17 cellular contexts compared by ENCODE assay signal in genomic region chr4:170522427-170522970, GRCh38.
DNase-seq lines count a peak whose midpoint lies in the region; ATAC-seq, FAIRE-seq and TF ChIP-seq lines count a peak whose summit lies in the region.
"Had no signal": no experiment of that assay in that cellular context is flagged by ENCODE, and none has a peak within 500 bp of the region (broad histone marks: within the 10 kb centered on the region; RNA-seq: fewer than 3 reads in every experiment).

No MANE protein-coding gene starts in this region.

- no peak overlapping the region for H3K4me2 ChIP-seq in IMR-90 (ENCODE audit: low read depth, low read length)
- no peak overlapping the region for H3K4me2 ChIP-seq in H1 (ENCODE audit: insufficient read depth in 1 of 2, low read depth in 2 of 2, low read length in 2 of 2)
- H3K4me2 ChIP-seq: BLaER1 had no signal

- H3K18ac ChIP-seq in IMR-90 (ENCODE audit: low read depth, low read length), result no peak overlapping the region
- H3K18ac ChIP-seq in H1 (ENCODE audit: extremely low read depth, low read length), result no peak overlapping the region

- POLR2A ChIA-PET in IMR-90 (lab: Charles Lee; ENCODE audit: unreplicated experiment) (no interaction called here), H1 (lab: Charles Lee; ENCODE audit: partially characterized antibody) (no interaction called here)

- H2AFZ ChIP-seq in IMR-90 (replicated peaks; ENCODE audit: low read length, poor library complexity), result no peak overlapping the region
- no peak overlapping the region for H2AFZ ChIP-seq in H1 (ENCODE audit: low read length)
- H2AFZ ChIP-seq: GM23248 had no signal

- H4K91ac ChIP-seq in IMR-90 (ENCODE audit: insufficient read depth, low read depth, low read length) (no peak overlapping the region), H1 (replicated peaks; ENCODE audit: insufficient read length, low read length) (no peak overlapping the region)

- H2BK20ac ChIP-seq in IMR-90 (ENCODE audit: low read depth, low read length) (no peak overlapping the region), H1 (ENCODE audit: low read length) (no peak overlapping the region)

- no peak overlapping the region for H2BK15ac ChIP-seq in IMR-90 (ENCODE audit: low read depth, low read length)
- H2BK15ac ChIP-seq in H1 (ENCODE audit: low read length), result no peak overlapping the region

- H3K14ac ChIP-seq in IMR-90 (replicated peaks; ENCODE audit: low read depth, low read length) (no peak overlapping the region), H1 (ENCODE audit: insufficient read length) (no peak overlapping the region)

- H3K36me3 ChIP-seq in IMR-90 (ENCODE audit: control insufficient read depth, insufficient read depth, low read length), result no peaks in the 10 kb centered on the region
- no peaks in the 10 kb centered on the region for H3K36me3 ChIP-seq in H1 (ENCODE audit: control insufficient read depth in 2 of 4, insufficient read depth in 4 of 4, low read length in 3 of 4)
- no peaks in the 10 kb centered on the region for H3K36me3 ChIP-seq in thyroid gland
- H3K36me3 ChIP-seq: BLaER1 had no signal

- H3K9me3 ChIP-seq in IMR-90 (ENCODE audit: control insufficient read depth, insufficient read depth, low read length), result peaks cover 2% of the 10 kb centered on the region; the same call in 1 of the 2 replicates
- H3K9me3 ChIP-seq in H1 (ENCODE audit: insufficient read depth in 2 of 2, low read depth in 1 of 2, low read length in 1 of 2), result peaks cover 0 to 5% of the 10 kb centered on the region in 2 experiments; a peak in 1 of 4 replicates
- H3K9me3 ChIP-seq in thyroid gland, result no peaks in the 10 kb centered on the region
- H3K9me3 ChIP-seq: BLaER1 had no signal

- H4K8ac ChIP-seq in IMR-90 (ENCODE audit: low read depth in 2 of 2, low read length in 2 of 2), result no peak overlapping the region
- H4K8ac ChIP-seq in H1 (ENCODE audit: extremely low read depth, insufficient read depth, low read length), result no peak overlapping the region

- H3K27ac ChIP-seq in IMR-90 (ENCODE audit: insufficient read depth, low read length) (no peak overlapping the region), H1 (ENCODE audit: low read depth, low read length) (no peak overlapping the region), thyroid gland (no peak overlapping the region)
- H3K27ac ChIP-seq: BLaER1, GM23248 had no signal

- no peaks in the 10 kb centered on the region for H3K79me1 ChIP-seq in IMR-90 (ENCODE audit: low read depth in 1 of 2, low read length in 2 of 2)
- no peaks in the 10 kb centered on the region for H3K79me1 ChIP-seq in H1 (ENCODE audit: low read depth, low read length)

- intact Hi-C loops in Right ventricle myocardium inferior (cut with DNase I), result no loop called here
- intact Hi-C loops in cardiac septum (cut with DNase I), result no loop called here
- intact Hi-C loops in IMR-90 (cut with micrococcal nuclease), result no loop called here
- intact Hi-C loops in left ventricle myocardium superior (cut with micrococcal nuclease), result no loop called here
- intact Hi-C loops in thyroid gland (cut with DNase I), result no loop called here

- H3K9ac ChIP-seq in IMR-90 (ENCODE audit: low read depth, low read length) (no peak overlapping the region), H1 (replicated peaks in 1 of 4; ENCODE audit: extremely low read depth in 1 of 4, low read depth in 3 of 4, low read length in 3 of 4) (no peak overlapping the region)
- H3K9ac ChIP-seq: BLaER1, GM23248 had no signal

- FAIRE-seq in H1 (lab: Jason Lieb, UNC), result no peak
- FAIRE-seq: H54, HTR-8/SVneo had no signal

- H4K5ac ChIP-seq in IMR-90 (ENCODE audit: low read depth, low read length) (no peak overlapping the region), H1 (ENCODE audit: insufficient read length, low read depth, low read length) (no peak overlapping the region)

- H2AK5ac ChIP-seq in IMR-90 (ENCODE audit: low read depth, low read length) (no peak overlapping the region), H1 (ENCODE audit: low read depth, low read length) (no peak overlapping the region)

- no peaks in the 10 kb centered on the region for H3K23me2 ChIP-seq in H1 (ENCODE audit: low read depth, low read length)

- TF ChIP-seq CTCF in IMR-90 (conservative IDR thresholded peaks at IDR 0.05; ENCODE audit: low read depth, low read length) (no peak), H1 (IDR thresholded peaks at IDR 0.05; ENCODE audit: control extremely low read depth in 1 of 3, insufficient read depth in 1 of 3, low read depth in 1 of 3, low read length in 3 of 3) (no peak), thyroid gland (IDR thresholded peaks at IDR 0.05) (no peak)

- H4K20me1 ChIP-seq in IMR-90 (ENCODE audit: insufficient read depth, low read length) (no peaks in the 10 kb centered on the region), H1 (replicated peaks in 1 of 2; ENCODE audit: control insufficient read depth in 1 of 2, insufficient read depth in 2 of 2, low read length in 2 of 2) (no peaks in the 10 kb centered on the region)
- H4K20me1 ChIP-seq: BLaER1 had no signal

- TF ChIP-seq EP300 in H1 (IDR thresholded peaks at IDR 0.05; ENCODE audit: borderline replicate concordance in 1 of 2, low read depth in 2 of 2, low read length in 2 of 2), result no peak

- no peak for DNase-seq in Right ventricle myocardium inferior (ENCODE audit: missing footprints)
- no peak for DNase-seq in cardiac septum (ENCODE audit: low spot score)
- DNase-seq in IMR-90, result no peak
- no peak for DNase-seq in H1 (ENCODE audit: low read depth in 1 of 2, low spot score in 2 of 2)
- peak; percentile 27 for DNase-seq in left ventricle myocardium superior
- DNase-seq in retina, result no peak
- no peak for DNase-seq in thyroid gland
- DNase-seq: 8988T; Calu3; CD8-positive, alpha-beta T cell; DMS79 treated with DMSO at 0.1 percent for 48 hours; GF-D8; GM23248; HCEC 1CT had no signal

- H3K9me1 ChIP-seq in IMR-90 (ENCODE audit: insufficient read depth, low read length), result no peaks in the 10 kb centered on the region

- no peak overlapping the region for H3K56ac ChIP-seq in IMR-90 (ENCODE audit: extremely low read depth, insufficient read depth, low read length)
- no peak overlapping the region for H3K56ac ChIP-seq in H1 (replicated peaks; ENCODE audit: insufficient read length, low read depth, low read length)

- no peak for TF ChIP-seq POLR2A in IMR-90 (IDR thresholded peaks at IDR 0.05; ENCODE audit: low read depth, low read length)
- TF ChIP-seq POLR2A in H1 (IDR thresholded peaks at IDR 0.05; ENCODE audit: control extremely low read depth in 1 of 2, low read depth in 2 of 2, low read length in 2 of 2), result no peak
- no peak for TF ChIP-seq POLR2A in thyroid gland (IDR thresholded peaks at IDR 0.05)

- CTCF ChIA-PET in IMR-90 (lab: Yijun Ruan, JAX), result no interaction called here
- CTCF ChIA-PET in H1 (lab: Charles Lee; ENCODE audit: partially characterized antibody), result no interaction called here

- TF ChIP-seq RAD21 in IMR-90 (IDR thresholded peaks at IDR 0.05; ENCODE audit: low read length) (no peak), H1 (IDR thresholded peaks at IDR 0.05 in 1 of 2, conservative IDR thresholded peaks at IDR 0.05 in 1 of 2; ENCODE audit: low read depth in 2 of 2, low read length in 2 of 2) (no peak)

- dilution Hi-C loops in IMR-90 (cut with HindIII; ENCODE audit: low sequenced_read_pairs, unreplicated experiment), result no loop called here

- BruUV-seq in IMR-90 (replicated peaks; lab: Mats Ljungman, UMichigan), result no TSS peak

- H2BK12ac ChIP-seq in H1 (ENCODE audit: low read depth, low read length), result no peak overlapping the region

- H2BK120ac ChIP-seq in IMR-90 (ENCODE audit: low read depth, low read length), result no peak overlapping the region
- H2BK120ac ChIP-seq in H1 (replicated peaks; ENCODE audit: low read depth, low read length), result no peak overlapping the region

- H3K4me3 ChIP-seq in IMR-90 (ENCODE audit: insufficient read depth, low read depth, low read length) (no peak overlapping the region), H1 (ENCODE audit: extremely low read depth in 1 of 4, insufficient read depth in 2 of 4, low read depth in 3 of 4, low read length in 4 of 4) (no peak overlapping the region), thyroid gland (replicated peaks in 1 of 3) (no peak overlapping the region)
- H3K4me3 ChIP-seq: BLaER1, GM23248 had no signal

- H2BK5ac ChIP-seq in IMR-90 (ENCODE audit: low read depth, low read length, poor library complexity, severe bottlenecking) (no peak overlapping the region), H1 (ENCODE audit: low read depth, low read length) (no peak overlapping the region)

- no CpG with 5 or more reads among the region's 5 CpGs for WGBS in IMR-90 (ENCODE audit: extremely low coverage in 2 of 2, insufficient read length in 1 of 2), 2 experiments
- 94% methylated on average over 5 of the region's 5 CpGs; no CpG with 5 or more reads in 1 of the 2 experiments for WGBS in H1 (ENCODE audit: extremely low coverage in 1 of 2, insufficient coverage in 1 of 2, insufficient read length in 1 of 2, insufficient replicate concordance in 2 of 2, low coverage in 1 of 2, low lambda C conversion rate in 2 of 2, missing lambda C conversion rate in 1 of 2), 2 experiments
- WGBS in thyroid gland, 2 donors, result 86 to 89% methylated on average over 5 of the region's 5 CpGs

- H2AK9ac ChIP-seq in IMR-90 (replicated peaks; ENCODE audit: low read depth, low read length, poor library complexity), result no peak overlapping the region

- ATAC-seq in Right ventricle myocardium inferior (peak; percentile 72), IMR-90 (ENCODE audit: low read depth) (no peak), left ventricle myocardium superior (peak; percentile 86)
- ATAC-seq: CD8-positive, alpha-beta T cell had no signal

- H3K4me1 ChIP-seq in IMR-90 (ENCODE audit: control insufficient read depth, insufficient read depth, low read length) (no peaks in the 10 kb centered on the region), H1 (replicated peaks in 1 of 4; ENCODE audit: control insufficient read depth in 3 of 4, insufficient read depth in 4 of 4, low read length in 3 of 4) (no peaks in the 10 kb centered on the region), thyroid gland (no peaks in the 10 kb centered on the region)
- H3K4me1 ChIP-seq: BLaER1 had no signal

- H3K79me2 ChIP-seq in H1 (ENCODE audit: control insufficient read depth in 1 of 2, insufficient read depth in 2 of 2, low read length in 2 of 2), result no peaks in the 10 kb centered on the region

- no peaks in the 10 kb centered on the region for H3K27me3 ChIP-seq in IMR-90 (ENCODE audit: control insufficient read depth, insufficient read depth, low read length)
- H3K27me3 ChIP-seq in H1 (replicated peaks in 1 of 4; ENCODE audit: control insufficient read depth in 3 of 4, extremely low read depth in 1 of 4, insufficient read depth in 3 of 4, low read length in 3 of 4), result no peaks in the 10 kb centered on the region
- H3K27me3 ChIP-seq in thyroid gland, result no peaks in the 10 kb centered on the region
- H3K27me3 ChIP-seq: BLaER1 had no signal

- no peak overlapping the region for H3K23ac ChIP-seq in IMR-90 (ENCODE audit: low read depth, low read length)
- peak overlapping the region; percentile 15 for H3K23ac ChIP-seq in H1 (ENCODE audit: insufficient read length)

- in situ Hi-C loops in IMR-90 (cut with MboI; ENCODE audit: low sequenced_read_pairs), result no loop called here

- no peak overlapping the region for H3K4ac ChIP-seq in IMR-90 (ENCODE audit: low read depth, low read length)
- H3K4ac ChIP-seq in H1 (replicated peaks; ENCODE audit: insufficient read length, low read depth, low read length), result no peak overlapping the region

TF ChIP-seq in H1, 55 proteins besides CTCF, POLR2A, EP300 and RAD21 (continues in another document):
- TF ChIP-seq TCF12 (IDR thresholded peaks at IDR 0.05; ENCODE audit: low read depth, low read length), result no peak
- TF ChIP-seq ZNF274 (IDR thresholded peaks at IDR 0.05; ENCODE audit: borderline replicate concordance, extremely low read depth, low read length), result no peak
